Comparison of ENCODE assay signal across 19 cellular contexts in genomic region chr2:25832897-25833296, GRCh38. TPM values are rescaled to one million over a fixed set of nuclear protein-coding genes. Genes with fewer than 3 reads are reported as not detected.
DNase-seq lines count a peak whose midpoint lies in the region; ATAC-seq lines count a peak whose summit lies in the region.
"Had no signal": no experiment of that assay in that cellular context is flagged by ENCODE, and none has a peak within 500 bp of the region (broad histone marks: within the 10 kb centered on the region; RNA-seq: fewer than 3 reads in every experiment).

No MANE protein-coding gene starts in this region.

- no peak for DNase-seq in activated T-cell treated with anti-CD3 and anti-CD28 coated beads, Interleukin-2, amount 50 U/mL, for 24 hours
- no peak for DNase-seq in activated T-cell treated with anti-CD3 and anti-CD28 coated beads for 4 hours
- no peak for DNase-seq in CD4-positive, alpha-beta memory T cell
- DNase-seq in activated T-helper 1 cell treated with anti-CD3 and anti-CD28 coated beads, Interleukin-12 subunit alpha, Interleukin-12 subunit beta, Interleukin-2, Interleukin-4 antibody, amounts not matched to agents 30 ng/mL and 10 ng/mL and 1 ng/mL, durations not matched to agents 14 hours and 24 hours and 36 hours (ENCODE audit: low spot score) = no peak
- no peak for DNase-seq in immature natural killer cell
- DNase-seq in NCI-H82 (lab: John Stamatoyannopoulos, UW) = no peak
- DNase-seq: DMS79 treated with DMSO at 0.1 percent for 48 hours; GM23248; HCEC 1CT; MM.1S; NCI-H1092 treated with DMSO at 0.1 percent for 48 hours; NCI-H1694 treated with DMSO at 0.1 percent for 48 hours; NCI-H345; NCI-H69; NK-92 treated with Interleukin-12 subunit alpha and Interleukin-12 subunit beta, amount 100 ng/mL, for 24 hours; SHP77 had no signal

- H3K36me3 Mint-ChIP-seq in activated T-cell treated with anti-CD3 and anti-CD28 coated beads, Interleukin-2, amount 50 U/mL, for 24 hours (ENCODE audit: low read depth) = peaks cover 60% of the 10 kb centered on the region
- peaks cover 27 to 38% of the 10 kb centered on the region in 2 donors for H3K36me3 Mint-ChIP-seq in CD4-positive, alpha-beta memory T cell
- H3K36me3 Mint-ChIP-seq in activated T-helper 1 cell treated with anti-CD3 and anti-CD28 coated beads, Interleukin-12 subunit alpha, Interleukin-12 subunit beta, Interleukin-2, Interleukin-4 antibody, amounts not matched to agents 30 ng/mL and 10 ng/mL and 1 ng/mL, durations not matched to agents 14 hours and 24 hours and 36 hours (ENCODE audit: low read depth) = peaks cover 39% of the 10 kb centered on the region
- H3K36me3 Mint-ChIP-seq in immature natural killer cell = peaks cover 0 to 5% (median 3%) of the 10 kb centered on the region in 3 donors

- no peaks in the 10 kb centered on the region for H3K9me3 Mint-ChIP-seq in activated T-cell treated with anti-CD3 and anti-CD28 coated beads, Interleukin-2, amount 50 U/mL, for 24 hours
- H3K9me3 Mint-ChIP-seq in CD4-positive, alpha-beta memory T cell = peaks cover 0 to 10% (median 4%) of the 10 kb centered on the region in 8 donors
- peaks cover 4% of the 10 kb centered on the region for H3K9me3 Mint-ChIP-seq in activated T-helper 1 cell treated with anti-CD3 and anti-CD28 coated beads, Interleukin-12 subunit alpha, Interleukin-12 subunit beta, Interleukin-2, Interleukin-4 antibody, amounts not matched to agents 30 ng/mL and 10 ng/mL and 1 ng/mL, durations not matched to agents 14 hours and 24 hours and 36 hours
- no peaks in the 10 kb centered on the region for H3K9me3 Mint-ChIP-seq in immature natural killer cell

- no peak for ATAC-seq in GM21526 (IDR thresholded peaks at IDR 0.05; ENCODE audit: low FRiP score, unreplicated experiment)
- ATAC-seq: GM12878 had no signal

- H3K4me1 Mint-ChIP-seq in activated T-cell treated with anti-CD3 and anti-CD28 coated beads, Interleukin-2, amount 50 U/mL, for 24 hours (ENCODE audit: low read depth) = peaks cover 66% of the 10 kb centered on the region
- H3K4me1 Mint-ChIP-seq in CD4-positive, alpha-beta memory T cell = peaks cover 21 to 51% (median 38%) of the 10 kb centered on the region in 4 donors
- peaks cover 49% of the 10 kb centered on the region for H3K4me1 Mint-ChIP-seq in activated T-helper 1 cell treated with anti-CD3 and anti-CD28 coated beads, Interleukin-12 subunit alpha, Interleukin-12 subunit beta, Interleukin-2, Interleukin-4 antibody, amounts not matched to agents 30 ng/mL and 10 ng/mL and 1 ng/mL, durations not matched to agents 14 hours and 24 hours and 36 hours (ENCODE audit: low read depth)
- H3K4me1 Mint-ChIP-seq in immature natural killer cell = peaks cover 53 to 55% of the 10 kb centered on the region in 2 donors

- H3K27me3 Mint-ChIP-seq in activated T-cell treated with anti-CD3 and anti-CD28 coated beads, Interleukin-2, amount 50 U/mL, for 24 hours = no peaks in the 10 kb centered on the region
- no peaks in the 10 kb centered on the region for H3K27me3 Mint-ChIP-seq in CD4-positive, alpha-beta memory T cell
- no peaks in the 10 kb centered on the region for H3K27me3 Mint-ChIP-seq in activated T-helper 1 cell treated with anti-CD3 and anti-CD28 coated beads, Interleukin-12 subunit alpha, Interleukin-12 subunit beta, Interleukin-2, Interleukin-4 antibody, amounts not matched to agents 30 ng/mL and 10 ng/mL and 1 ng/mL, durations not matched to agents 14 hours and 24 hours and 36 hours (ENCODE audit: insufficient read depth)
- no peaks in the 10 kb centered on the region for H3K27me3 Mint-ChIP-seq in immature natural killer cell (ENCODE audit: low read depth in 3 of 3)

- no peak overlapping the region for H3K4me3 ChIP-seq in CD4-positive, alpha-beta memory T cell (ENCODE audit: low read length in 2 of 2)
- H3K4me3 ChIP-seq: GM12878, GM23248 had no signal

- H3K27me3 ChIP-seq in CD4-positive, alpha-beta memory T cell (ENCODE audit: insufficient read depth, low read length) = no peaks in the 10 kb centered on the region

- CTCF ChIA-PET in CD4-positive, alpha-beta memory T cell (lab: Charles Lee; ENCODE audit: partially characterized antibody) = no interaction called here

- no peaks in the 10 kb centered on the region for H3K9me3 ChIP-seq in CD4-positive, alpha-beta memory T cell (ENCODE audit: control insufficient read depth in 1 of 2, low read length in 2 of 2)

- intact Hi-C loops in CD4-positive, alpha-beta memory T cell (cut with micrococcal nuclease) = no loop called here
- intact Hi-C loops in activated T-helper 1 cell treated with anti-CD3 and anti-CD28 coated beads, Interleukin-12 subunit alpha, Interleukin-12 subunit beta, Interleukin-2, Interleukin-4 antibody, amounts not matched to agents 30 ng/mL and 10 ng/mL and 1 ng/mL, durations not matched to agents 14 hours and 24 hours and 36 hours (cut with micrococcal nuclease) = loop anchor here (1.0 kb wide), 4 partner anchors 16 to 380 kb away; partner anchors contain the start of gene ASXL2

- no peak overlapping the region for H3K4me3 Mint-ChIP-seq in activated T-cell treated with anti-CD3 and anti-CD28 coated beads, Interleukin-2, amount 50 U/mL, for 24 hours
- peak overlapping the region in 1 of 8 donors; percentile 11 for H3K4me3 Mint-ChIP-seq in CD4-positive, alpha-beta memory T cell
- no peak overlapping the region for H3K4me3 Mint-ChIP-seq in activated T-helper 1 cell treated with anti-CD3 and anti-CD28 coated beads, Interleukin-12 subunit alpha, Interleukin-12 subunit beta, Interleukin-2, Interleukin-4 antibody, amounts not matched to agents 30 ng/mL and 10 ng/mL and 1 ng/mL, durations not matched to agents 14 hours and 24 hours and 36 hours
- peak overlapping the region; percentile 6 to 92 (median 36) for H3K4me3 Mint-ChIP-seq in immature natural killer cell

- H3K27ac ChIP-seq in CD4-positive, alpha-beta memory T cell (ENCODE audit: low read depth, low read length) = no peak overlapping the region
- H3K27ac ChIP-seq: C4-2B, GM23248 had no signal

- POLR2A ChIA-PET in CD4-positive, alpha-beta memory T cell (lab: Charles Lee; ENCODE audit: partially characterized antibody) = no interaction called here

- H3K4me1 ChIP-seq in CD4-positive, alpha-beta memory T cell (ENCODE audit: insufficient read depth, low read length) = peaks cover 28% of the 10 kb centered on the region

- H3K36me3 ChIP-seq in CD4-positive, alpha-beta memory T cell (ENCODE audit: insufficient read depth, low read length) = no peaks in the 10 kb centered on the region

- peak overlapping the region; percentile 92 for H3K27ac Mint-ChIP-seq in activated T-cell treated with anti-CD3 and anti-CD28 coated beads, Interleukin-2, amount 50 U/mL, for 24 hours
- peak overlapping the region in 4 of 7 donors; percentile 5 to 60 (median 30) for H3K27ac Mint-ChIP-seq in CD4-positive, alpha-beta memory T cell
- peak overlapping the region; percentile 36 for H3K27ac Mint-ChIP-seq in activated T-helper 1 cell treated with anti-CD3 and anti-CD28 coated beads, Interleukin-12 subunit alpha, Interleukin-12 subunit beta, Interleukin-2, Interleukin-4 antibody, amounts not matched to agents 30 ng/mL and 10 ng/mL and 1 ng/mL, durations not matched to agents 14 hours and 24 hours and 36 hours
- H3K27ac Mint-ChIP-seq in immature natural killer cell = peak overlapping the region in 5 of 6 donors; percentile 60 to 93 (median 87)

RNA-seq across cellular contexts. Expression of gene ASXL2, which starts 45.4 kb away (rescaled TPM):
- total RNA-seq in CD4-positive, alpha-beta memory T cell = 10 to 100 TPM; 56.0 to 63.6 TPM
- 10 to 100 TPM in 1 of 2 donors, 1 to 10 TPM in 1; 6.3 to 10.1 TPM for polyA plus RNA-seq in CD4-positive, alpha-beta memory T cell
- 48.9 and 54.4 TPM in 2 replicates for total RNA-seq in activated T-helper 1 cell treated with anti-CD3 and anti-CD28 coated beads, Interleukin-12 subunit alpha, Interleukin-12 subunit beta, Interleukin-2, Interleukin-4 antibody, amounts not matched to agents 30 ng/mL and 10 ng/mL and 1 ng/mL, durations not matched to agents 14 hours and 24 hours and 36 hours
- 10 to 100 TPM in 1 of 3 donors, 1 to 10 TPM in 2; 3.1 to 15.6 (median 4.7) TPM for polyA plus RNA-seq in immature natural killer cell

Comparison
In these comparisons a context has a peak if more than half of its experiments do, and no peak if none do; other contexts are left out.
1. H3K27ac Mint-ChIP-seq: peak in every context shown above with its lines; median percentile 92 in activated T-cell treated with anti-CD3 and anti-CD28 coated beads, Interleukin-2, amount 50 U/mL, for 24 hours; 87 in immature natural killer cell; 36 in activated T-helper 1 cell treated with anti-CD3 and anti-CD28 coated beads, Interleukin-12 subunit alpha, Interleukin-12 subunit beta, Interleukin-2, Interleukin-4 antibody, amounts not matched to agents 30 ng/mL and 10 ng/mL and 1 ng/mL, durations not matched to agents 14 hours and 24 hours and 36 hours; 30 in CD4-positive, alpha-beta memory T cell.
2. H3K4me3 Mint-ChIP-seq: peak in immature natural killer cell (5 of 5); none in activated T-cell treated with anti-CD3 and anti-CD28 coated beads, Interleukin-2, amount 50 U/mL, for 24 hours (single experiment) and activated T-helper 1 cell treated with anti-CD3 and anti-CD28 coated beads, Interleukin-12 subunit alpha, Interleukin-12 subunit beta, Interleukin-2, Interleukin-4 antibody, amounts not matched to agents 30 ng/mL and 10 ng/mL and 1 ng/mL, durations not matched to agents 14 hours and 24 hours and 36 hours (single experiment).